1 cellular context compared by ENCODE assay signal in genomic region chr20:59827138-59828056, GRCh38.
TF ChIP-seq lines count a peak whose summit lies in the region.

No MANE protein-coding gene starts in this region.

TF ChIP-seq in SK-N-SH treated with all-trans-retinoic acid at 6 μM for 48 hours, 23 proteins besides CTCF, POLR2A, EP300 and RAD21 (continued from another document):
- TF ChIP-seq PATZ1 (CRISPR knock-in tag; IDR thresholded peaks at IDR 0.05; ENCODE audit: borderline replicate concordance) (no peak), RARB (CRISPR knock-in tag; IDR thresholded peaks at IDR 0.05) (no peak), OSR1 (CRISPR knock-in tag; IDR thresholded peaks at IDR 0.05) (no peak), PPARA (CRISPR knock-in tag; IDR thresholded peaks at IDR 0.05; ENCODE audit: borderline replicate concordance) (no peak), GLIS3 (CRISPR knock-in tag; IDR thresholded peaks at IDR 0.05) (no peak), ZC3H10 (CRISPR knock-in tag; IDR thresholded peaks at IDR 0.05) (no peak), TCF4 (CRISPR knock-in tag; IDR thresholded peaks at IDR 0.05; ENCODE audit: borderline replicate concordance) (no peak), ISL1 (CRISPR knock-in tag; IDR thresholded peaks at IDR 0.05) (no peak), ZNF565 (CRISPR knock-in tag; conservative IDR thresholded peaks at IDR 0.05; ENCODE audit: low read depth) (no peak)
